ENCODE assay signal across 1 cellular context in the genomic region with DNA sequence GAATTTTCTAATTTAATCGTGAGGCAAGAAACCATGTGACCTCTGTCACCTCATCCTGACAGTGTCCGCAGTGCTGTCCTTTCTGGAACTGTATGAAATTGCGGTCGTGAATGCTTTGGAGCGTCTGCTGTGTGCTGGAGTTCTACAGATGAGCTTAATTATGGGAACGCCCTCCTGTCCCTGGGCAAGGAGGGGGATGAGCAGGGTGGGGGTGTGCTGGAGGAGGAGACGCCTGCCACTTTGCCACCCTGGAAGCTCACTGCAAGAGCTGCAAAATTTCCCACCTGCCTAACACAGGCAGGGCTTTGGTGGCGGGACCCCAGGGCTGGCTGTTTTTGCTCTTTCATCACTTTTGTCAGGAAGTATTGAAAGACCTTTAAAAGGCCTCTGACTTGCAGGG.
TF ChIP-seq lines count a peak whose summit lies in the region.

No MANE protein-coding gene starts in this region.

TF ChIP-seq in GM23338, 12 proteins besides CTCF, POLR2A, EP300 and RAD21 (continued from another document):
- TF ChIP-seq ZNF462 (CRISPR knock-in tag; IDR thresholded peaks at IDR 0.05) = no peak
- TF ChIP-seq, protein P1, sequence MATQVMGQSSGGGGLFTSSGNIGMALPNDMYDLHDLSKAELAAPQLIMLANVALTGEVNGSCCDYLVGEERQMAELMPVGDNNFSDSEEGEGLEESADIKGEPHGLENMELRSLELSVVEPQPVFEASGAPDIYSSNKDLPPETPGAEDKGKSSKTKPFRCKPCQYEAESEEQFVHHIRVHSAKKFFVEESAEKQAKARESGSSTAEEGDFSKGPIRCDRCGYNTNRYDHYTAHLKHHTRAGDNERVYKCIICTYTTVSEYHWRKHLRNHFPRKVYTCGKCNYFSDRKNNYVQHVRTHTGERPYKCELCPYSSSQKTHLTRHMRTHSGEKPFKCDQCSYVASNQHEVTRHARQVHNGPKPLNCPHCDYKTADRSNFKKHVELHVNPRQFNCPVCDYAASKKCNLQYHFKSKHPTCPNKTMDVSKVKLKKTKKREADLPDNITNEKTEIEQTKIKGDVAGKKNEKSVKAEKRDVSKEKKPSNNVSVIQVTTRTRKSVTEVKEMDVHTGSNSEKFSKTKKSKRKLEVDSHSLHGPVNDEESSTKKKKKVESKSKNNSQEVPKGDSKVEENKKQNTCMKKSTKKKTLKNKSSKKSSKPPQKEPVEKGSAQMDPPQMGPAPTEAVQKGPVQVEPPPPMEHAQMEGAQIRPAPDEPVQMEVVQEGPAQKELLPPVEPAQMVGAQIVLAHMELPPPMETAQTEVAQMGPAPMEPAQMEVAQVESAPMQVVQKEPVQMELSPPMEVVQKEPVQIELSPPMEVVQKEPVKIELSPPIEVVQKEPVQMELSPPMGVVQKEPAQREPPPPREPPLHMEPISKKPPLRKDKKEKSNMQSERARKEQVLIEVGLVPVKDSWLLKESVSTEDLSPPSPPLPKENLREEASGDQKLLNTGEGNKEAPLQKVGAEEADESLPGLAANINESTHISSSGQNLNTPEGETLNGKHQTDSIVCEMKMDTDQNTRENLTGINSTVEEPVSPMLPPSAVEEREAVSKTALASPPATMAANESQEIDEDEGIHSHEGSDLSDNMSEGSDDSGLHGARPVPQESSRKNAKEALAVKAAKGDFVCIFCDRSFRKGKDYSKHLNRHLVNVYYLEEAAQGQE (IDR thresholded peaks at IDR 0.05; ENCODE audit: unreplicated experiment) = no peak
